28 cellular contexts compared by ENCODE assay signal in genomic region chr9:22739712-22740111, GRCh38.
DNase-seq lines count a peak whose midpoint lies in the region; ATAC-seq, FAIRE-seq and TF ChIP-seq lines count a peak whose summit lies in the region.
"Had no signal": no experiment of that assay in that cellular context is flagged by ENCODE, and none has a peak within 500 bp of the region (broad histone marks: within the 10 kb centered on the region; RNA-seq: fewer than 3 reads in every experiment).

No MANE protein-coding gene starts in this region.

- no peak overlapping the region for H3K9ac ChIP-seq in HepG2 (ENCODE audit: insufficient read depth, low read depth, low read length)
- peak overlapping the region; percentile 54 for H3K9ac ChIP-seq in adipocyte (ENCODE audit: low read length)
- H3K9ac ChIP-seq: BLaER1 had no signal

- H3K4me1 Mint-ChIP-seq in activated T-helper 2 cell treated with anti-CD3 and anti-CD28 coated beads, Interferon-gamma antibody, Interleukin-2, Interleukin-4, amounts not matched to agents 10 μg/mL and 5 μg/mL and 100 μg/mL, durations not matched to agents 14 hours and 24 hours and 36 hours (ENCODE audit: low read depth), result no peaks in the 10 kb centered on the region
- H3K4me1 Mint-ChIP-seq: CD14-positive monocyte; CD4-positive, alpha-beta memory T cell; CD4-positive, CD25-positive, alpha-beta regulatory T cell; CD8-positive, alpha-beta memory T cell had no signal

- H3K9me3 ChIP-seq in HepG2 (ENCODE audit: low read length), result peaks cover 37% of the 10 kb centered on the region
- no peaks in the 10 kb centered on the region for H3K9me3 ChIP-seq in right lobe of liver
- no peaks in the 10 kb centered on the region for H3K9me3 ChIP-seq in adipocyte (ENCODE audit: control insufficient read depth, low read length)
- H3K9me3 ChIP-seq: BE2C, BLaER1 had no signal

- H3K4me3 ChIP-seq in HepG2 (replicated peaks in 1 of 3; ENCODE audit: insufficient read depth in 1 of 3, low read depth in 2 of 3, low read length in 3 of 3) (no peak overlapping the region), right lobe of liver (no peak overlapping the region), adipocyte (ENCODE audit: low read length) (peak overlapping the region; percentile 58)
- H3K4me3 ChIP-seq: BLaER1, GM12878 had no signal

- H3K4me1 ChIP-seq in HepG2 (ENCODE audit: insufficient read depth, low read length) (no peaks in the 10 kb centered on the region), right lobe of liver (no peaks in the 10 kb centered on the region), adipocyte (ENCODE audit: control insufficient read depth, insufficient read depth, low read length) (peaks cover 8% of the 10 kb centered on the region)
- H3K4me1 ChIP-seq: BE2C, BLaER1 had no signal

- H3K36me3 Mint-ChIP-seq in activated T-helper 2 cell treated with anti-CD3 and anti-CD28 coated beads, Interferon-gamma antibody, Interleukin-2, Interleukin-4, amounts not matched to agents 10 μg/mL and 5 μg/mL and 100 μg/mL, durations not matched to agents 14 hours and 24 hours and 36 hours (ENCODE audit: low read depth), result no peaks in the 10 kb centered on the region
- H3K36me3 Mint-ChIP-seq: CD14-positive monocyte; CD4-positive, alpha-beta memory T cell; CD4-positive, CD25-positive, alpha-beta regulatory T cell; CD8-positive, alpha-beta memory T cell had no signal

- TF ChIP-seq RAD21 in HepG2 (CRISPR knock-in tag; IDR thresholded peaks at IDR 0.05), result no peak

- H3K9me3 Mint-ChIP-seq in activated T-helper 2 cell treated with anti-CD3 and anti-CD28 coated beads, Interferon-gamma antibody, Interleukin-2, Interleukin-4, amounts not matched to agents 10 μg/mL and 5 μg/mL and 100 μg/mL, durations not matched to agents 14 hours and 24 hours and 36 hours, result peaks cover 30% of the 10 kb centered on the region

- TF ChIP-seq POLR2A in HepG2 (IDR thresholded peaks at IDR 0.05; ENCODE audit: insufficient read depth in 1 of 2, low read depth in 2 of 2, low read length in 2 of 2), result no peak
- no peak for TF ChIP-seq POLR2A in right lobe of liver (IDR thresholded peaks at IDR 0.05)

- no peak overlapping the region for H3K4me3 Mint-ChIP-seq in activated T-helper 2 cell treated with anti-CD3 and anti-CD28 coated beads, Interferon-gamma antibody, Interleukin-2, Interleukin-4, amounts not matched to agents 10 μg/mL and 5 μg/mL and 100 μg/mL, durations not matched to agents 14 hours and 24 hours and 36 hours (ENCODE audit: low read depth)
- H3K4me3 Mint-ChIP-seq: CD14-positive monocyte; CD4-positive, alpha-beta memory T cell; CD4-positive, CD25-positive, alpha-beta regulatory T cell; CD8-positive, alpha-beta memory T cell had no signal

- ATAC-seq in HepG2 (no peak), right lobe of liver (no peak), GM18873 (IDR thresholded peaks at IDR 0.05; ENCODE audit: low FRiP score, unreplicated experiment) (no peak)
- ATAC-seq: GM12878 had no signal

- H3K27me3 ChIP-seq in HepG2 (ENCODE audit: control insufficient read depth in 1 of 2, insufficient read depth in 2 of 2, low read length in 2 of 2) (no peaks in the 10 kb centered on the region), right lobe of liver (no peaks in the 10 kb centered on the region), adipocyte (replicated peaks; ENCODE audit: control insufficient read depth, insufficient read depth, low read length) (no peaks in the 10 kb centered on the region)
- H3K27me3 ChIP-seq: BE2C, BLaER1 had no signal

- no peaks in the 10 kb centered on the region for H3K79me2 ChIP-seq in HepG2 (ENCODE audit: insufficient read depth, low read length)

- DNase-seq in HepG2 (ENCODE audit: low spot score), result no peak
- DNase-seq in right lobe of liver, result no peak
- peak; percentile 3 for DNase-seq in M059J (ENCODE audit: low read depth)
- DNase-seq in adipocyte (ENCODE audit: low read depth), result no peak
- DNase-seq in kidney tubule cell (ENCODE audit: low spot score), result no peak
- no peak for DNase-seq in activated T-helper 2 cell treated with anti-CD3 and anti-CD28 coated beads, Interferon-gamma antibody, Interleukin-2, Interleukin-4, amounts not matched to agents 10 μg/mL and 5 μg/mL and 100 μg/mL, durations not matched to agents 14 hours and 24 hours and 36 hours (ENCODE audit: low spot score)
- DNase-seq: ACHN; BE2C; C1 segment of cervical spinal cord; CD4-positive, alpha-beta memory T cell; CD4-positive, CD25-positive, alpha-beta regulatory T cell; CD8-positive, alpha-beta memory T cell; COR-L47; DMS 273 treated with DMSO at 0.1 percent for 48 hours; DMS153; DMS53; DMS79; DND-41; EL; GDM1 had no signal

- 17% methylated on average over 1 of the region's 1 CpG for WGBS in HepG2 (ENCODE audit: low lambda C conversion rate)
- WGBS in right lobe of liver (ENCODE audit: insufficient coverage, low coverage, low lambda C conversion rate, missing lambda C conversion rate), result 83% methylated on average over 1 of the region's 1 CpG

- TF ChIP-seq EP300 in HepG2 (IDR thresholded peaks at IDR 0.05; ENCODE audit: low read depth in 2 of 2, low read length in 2 of 2), result no peak
- TF ChIP-seq EP300 in HepG2 (CRISPR knock-in tag; IDR thresholded peaks at IDR 0.05; ENCODE audit: borderline replicate concordance), result no peak

- no peaks in the 10 kb centered on the region for H3K36me3 ChIP-seq in HepG2 (replicated peaks in 1 of 2; ENCODE audit: control insufficient read depth in 1 of 2, insufficient read depth in 2 of 2, low read length in 2 of 2)
- no peaks in the 10 kb centered on the region for H3K36me3 ChIP-seq in right lobe of liver
- H3K36me3 ChIP-seq in adipocyte (ENCODE audit: control insufficient read depth, insufficient read depth, low read length, severe bottlenecking), result peaks cover 2% of the 10 kb centered on the region
- H3K36me3 ChIP-seq: BE2C, BLaER1 had no signal

- no TSS peak for BruUV-seq in HepG2 (replicated peaks; lab: Mats Ljungman, UMichigan)

- CTCF ChIA-PET in HepG2 (lab: Yijun Ruan, JAX; ENCODE audit: low intra/inter-chr PET ratio, low total read pairs), result no interaction called here

- no peak overlapping the region for H3K27ac Mint-ChIP-seq in activated T-helper 2 cell treated with anti-CD3 and anti-CD28 coated beads, Interferon-gamma antibody, Interleukin-2, Interleukin-4, amounts not matched to agents 10 μg/mL and 5 μg/mL and 100 μg/mL, durations not matched to agents 14 hours and 24 hours and 36 hours
- H3K27ac Mint-ChIP-seq: CD14-positive monocyte; CD4-positive, alpha-beta memory T cell; CD4-positive, CD25-positive, alpha-beta regulatory T cell; CD8-positive, alpha-beta memory T cell had no signal

- no peak overlapping the region for H3K27ac ChIP-seq in HepG2 (ENCODE audit: extremely low read length, insufficient read depth, low read length)
- no peak overlapping the region for H3K27ac ChIP-seq in right lobe of liver
- H3K27ac ChIP-seq: 22Rv1, BLaER1 had no signal

- in situ Hi-C loops in HepG2 (cut with HindIII; ENCODE audit: extremely low pct_ligation_motif_present, low pct_unique_long_range_greater_than_20kb), result no loop called here

- intact Hi-C loops in HepG2 (cut with micrococcal nuclease; ENCODE audit: unreplicated experiment), result no loop called here
- intact Hi-C loops in right lobe of liver (cut with DNase I), result no loop called here
- intact Hi-C loops in activated T-helper 2 cell treated with anti-CD3 and anti-CD28 coated beads, Interferon-gamma antibody, Interleukin-2, Interleukin-4, amounts not matched to agents 10 μg/mL and 5 μg/mL and 100 μg/mL, durations not matched to agents 14 hours and 24 hours and 36 hours (cut with micrococcal nuclease), result no loop called here

- H3K27me3 Mint-ChIP-seq in activated T-helper 2 cell treated with anti-CD3 and anti-CD28 coated beads, Interferon-gamma antibody, Interleukin-2, Interleukin-4, amounts not matched to agents 10 μg/mL and 5 μg/mL and 100 μg/mL, durations not matched to agents 14 hours and 24 hours and 36 hours (ENCODE audit: low read depth), result no peaks in the 10 kb centered on the region
- H3K27me3 Mint-ChIP-seq: CD4-positive, alpha-beta memory T cell; CD4-positive, CD25-positive, alpha-beta regulatory T cell; CD8-positive, alpha-beta memory T cell had no signal

- H4K20me1 ChIP-seq in HepG2 (ENCODE audit: insufficient read depth, low read length), result no peaks in the 10 kb centered on the region
- H4K20me1 ChIP-seq: BLaER1 had no signal

- POLR2A ChIA-PET in HepG2 (lab: Yijun Ruan, JAX), result no interaction called here

- no peak overlapping the region for H2AFZ ChIP-seq in HepG2 (ENCODE audit: low read length)

- H3K4me2 ChIP-seq in HepG2 (ENCODE audit: low read depth, low read length), result no peak overlapping the region
- H3K4me2 ChIP-seq: BLaER1 had no signal

- no peak for TF ChIP-seq CTCF in HepG2 (CRISPR knock-in tag; IDR thresholded peaks at IDR 0.05)
- TF ChIP-seq CTCF in right lobe of liver (IDR thresholded peaks at IDR 0.05), result no peak

- no peak for FAIRE-seq in HepG2 (lab: Jason Lieb, UNC)
- FAIRE-seq: GM12878, GM12892, GM18507, GM19239 had no signal

TF ChIP-seq in HepG2, 621 proteins besides CTCF, POLR2A, EP300 and RAD21 (continues in another document):
- no peak for TF ChIP-seq NAIF1 (CRISPR knock-in tag; IDR thresholded peaks at IDR 0.05; ENCODE audit: borderline replicate concordance)
- TF ChIP-seq MAFF (IDR thresholded peaks at IDR 0.05; ENCODE audit: low read depth, low read length), result peak; percentile 43; the same call in 1 of the 2 replicates
- no peak for TF ChIP-seq XRCC5 (optimal IDR thresholded peaks at IDR 0.05; ENCODE audit: low read length)
- peak in 1 of 2 experiments; percentile 64; a peak in 2 of 4 replicates for TF ChIP-seq MAFK (conservative IDR thresholded peaks at IDR 0.05 in 1 of 2, IDR thresholded peaks at IDR 0.05 in 1 of 2; ENCODE audit: low read length in 2 of 2)
